In genomic region chr17:50934161-50934560, GRCh38 we compare ENCODE assay signal across 17 cellular contexts.
DNase-seq lines count a peak whose midpoint lies in the region; ATAC-seq and TF ChIP-seq lines count a peak whose summit lies in the region.
"Had no signal": no experiment of that assay in that cellular context is flagged by ENCODE, and none has a peak within 500 bp of the region (broad histone marks: within the 10 kb centered on the region; RNA-seq: fewer than 3 reads in every experiment).

No MANE protein-coding gene starts in this region.

- H3K9ac ChIP-seq in smooth muscle cell (ENCODE audit: low read depth): no peak overlapping the region

- H3K27me3 ChIP-seq in ascending aorta (no peaks in the 10 kb centered on the region), foreskin keratinocyte (no peaks in the 10 kb centered on the region), smooth muscle cell (ENCODE audit: low read depth) (no peaks in the 10 kb centered on the region)
- H3K27me3 ChIP-seq: transverse colon had no signal

- TF ChIP-seq POLR2A in lower leg skin (IDR thresholded peaks at IDR 0.05): no peak

- H3K4me3 Mint-ChIP-seq in activated naive CD8-positive, alpha-beta T cell: no peak overlapping the region
- H3K4me3 Mint-ChIP-seq in activated naive CD8-positive, alpha-beta T cell treated with anti-CD3 and anti-CD28 coated beads for 36 hours: no peak overlapping the region
- H3K4me3 Mint-ChIP-seq: activated naive CD8-positive, alpha-beta T cell treated with anti-CD3 and anti-CD28 coated beads, Interleukin-2, amount 50 U/mL, for 24 hours; IgD-negative memory B cell; stimulated activated naive CD8-positive, alpha-beta T cell treated with anti-CD3 and anti-CD28 coated beads, Interleukin-15, amount 100 ng/mL, for 72 hours had no signal

- ATAC-seq in foreskin keratinocyte: no peak
- no peak for ATAC-seq in GM19452 (IDR thresholded peaks at IDR 0.05; ENCODE audit: unreplicated experiment)
- ATAC-seq in HG03354 (IDR thresholded peaks at IDR 0.05; ENCODE audit: poor library complexity, severe bottlenecking, unreplicated experiment): no peak
- ATAC-seq: activated naive CD8-positive, alpha-beta T cell treated with anti-CD3 and anti-CD28 coated beads, Interleukin-2, amount 50 U/mL, for 24 hours; stimulated activated naive CD8-positive, alpha-beta T cell treated with anti-CD3 and anti-CD28 coated beads, Interleukin-15, amount 100 ng/mL, for 72 hours had no signal

- no peaks in the 10 kb centered on the region for H4K20me1 ChIP-seq in smooth muscle cell (ENCODE audit: low read depth)

- no peaks in the 10 kb centered on the region for H3K9me3 Mint-ChIP-seq in activated naive CD8-positive, alpha-beta T cell (ENCODE audit: low read depth)
- H3K9me3 Mint-ChIP-seq in activated naive CD8-positive, alpha-beta T cell treated with anti-CD3 and anti-CD28 coated beads for 36 hours: no peaks in the 10 kb centered on the region
- H3K9me3 Mint-ChIP-seq: activated naive CD8-positive, alpha-beta T cell treated with anti-CD3 and anti-CD28 coated beads, Interleukin-2, amount 50 U/mL, for 24 hours; activated T-helper 2 cell treated with anti-CD3 and anti-CD28 coated beads, Interferon-gamma antibody, Interleukin-2, Interleukin-4, amounts not matched to agents 10 μg/mL and 5 μg/mL and 100 μg/mL, durations not matched to agents 14 hours and 24 hours and 36 hours; IgD-negative memory B cell; stimulated activated naive CD8-positive, alpha-beta T cell treated with anti-CD3 and anti-CD28 coated beads, Interleukin-15, amount 100 ng/mL, for 72 hours had no signal

- H3K4me1 ChIP-seq in ascending aorta (peaks cover 18 to 40% of the 10 kb centered on the region in 2 donors), foreskin keratinocyte (peaks cover 11% of the 10 kb centered on the region), smooth muscle cell (ENCODE audit: low read depth) (peaks cover 16% of the 10 kb centered on the region)

- DNase-seq in activated naive CD8-positive, alpha-beta T cell treated with anti-CD3 and anti-CD28 coated beads for 36 hours: no peak
- DNase-seq in ascending aorta (ENCODE audit: low spot score in 2 of 2) (no peak), foreskin keratinocyte (no peak), smooth muscle cell (lab: John Stamatoyannopoulos, UW; ENCODE audit: unreplicated experiment) (no peak), lower leg skin (ENCODE audit: low spot score in 2 of 2) (no peak)
- DNase-seq: activated CD8-positive, alpha-beta memory T cell treated with anti-CD3 and anti-CD28 coated beads, Interleukin-2, amount 50 U/mL, for 4 hours; activated naive CD8-positive, alpha-beta T cell treated with anti-CD3 and anti-CD28 coated beads, Interleukin-2, amount 50 U/mL, for 24 hours; nucleus accumbens; stimulated activated naive CD8-positive, alpha-beta T cell treated with anti-CD3 and anti-CD28 coated beads, Interleukin-15, amount 100 ng/mL, for 72 hours; transverse colon had no signal

- no peaks in the 10 kb centered on the region for H3K79me2 ChIP-seq in smooth muscle cell (ENCODE audit: low read depth)

- H3K36me3 Mint-ChIP-seq in activated naive CD8-positive, alpha-beta T cell: no peaks in the 10 kb centered on the region
- no peaks in the 10 kb centered on the region for H3K36me3 Mint-ChIP-seq in activated naive CD8-positive, alpha-beta T cell treated with anti-CD3 and anti-CD28 coated beads for 36 hours
- H3K36me3 Mint-ChIP-seq: IgD-negative memory B cell had no signal

- H3K4me3 ChIP-seq in ascending aorta (no peak overlapping the region), smooth muscle cell (no peak overlapping the region), lower leg skin (ENCODE audit: low read depth, poor library complexity, severe bottlenecking) (no peak overlapping the region)
- H3K4me3 ChIP-seq: lung, SK-N-MC, transverse colon had no signal

- peak overlapping the region; percentile 81 to 96 for H3K27ac ChIP-seq in ascending aorta
- H3K27ac ChIP-seq in foreskin keratinocyte: peak overlapping the region; percentile 72
- H3K27ac ChIP-seq in smooth muscle cell (ENCODE audit: low read depth): peak overlapping the region; percentile 72
- H3K27ac ChIP-seq: SK-N-MC, transverse colon had no signal

- H3K4me1 Mint-ChIP-seq in activated naive CD8-positive, alpha-beta T cell (ENCODE audit: low read depth): peaks cover 23% of the 10 kb centered on the region
- H3K4me1 Mint-ChIP-seq in activated naive CD8-positive, alpha-beta T cell treated with anti-CD3 and anti-CD28 coated beads for 36 hours: peaks cover 14% of the 10 kb centered on the region

- intact Hi-C loops in ascending aorta (cut with DNase I): no loop called here
- intact Hi-C loops in lower leg skin (cut with DNase I; ENCODE audit: low total_unique reads): no loop called here

- H2AFZ ChIP-seq in smooth muscle cell (ENCODE audit: low read depth): no peak overlapping the region

- TF ChIP-seq CTCF in ascending aorta (IDR thresholded peaks at IDR 0.05): no peak
- TF ChIP-seq CTCF in foreskin keratinocyte (conservative IDR thresholded peaks at IDR 0.05): no peak
- no peak for TF ChIP-seq CTCF in smooth muscle cell (IDR thresholded peaks at IDR 0.05; ENCODE audit: borderline replicate concordance, insufficient read depth, poor library complexity, severe bottlenecking)
- TF ChIP-seq CTCF in lower leg skin (IDR thresholded peaks at IDR 0.05): no peak

- no peaks in the 10 kb centered on the region for H3K27me3 Mint-ChIP-seq in activated naive CD8-positive, alpha-beta T cell
- H3K27me3 Mint-ChIP-seq in activated naive CD8-positive, alpha-beta T cell treated with anti-CD3 and anti-CD28 coated beads for 36 hours: no peaks in the 10 kb centered on the region
- H3K27me3 Mint-ChIP-seq: stimulated activated naive CD8-positive, alpha-beta T cell treated with anti-CD3 and anti-CD28 coated beads, Interleukin-15, amount 100 ng/mL, for 72 hours had no signal

- H3K4me2 ChIP-seq in smooth muscle cell: no peak overlapping the region

- H3K27ac Mint-ChIP-seq in activated naive CD8-positive, alpha-beta T cell: peak overlapping the region; percentile 58
- no peak overlapping the region for H3K27ac Mint-ChIP-seq in activated naive CD8-positive, alpha-beta T cell treated with anti-CD3 and anti-CD28 coated beads for 36 hours
- H3K27ac Mint-ChIP-seq: activated naive CD8-positive, alpha-beta T cell treated with anti-CD3 and anti-CD28 coated beads, Interleukin-2, amount 50 U/mL, for 24 hours; activated T-helper 2 cell treated with anti-CD3 and anti-CD28 coated beads, Interferon-gamma antibody, Interleukin-2, Interleukin-4, amounts not matched to agents 10 μg/mL and 5 μg/mL and 100 μg/mL, durations not matched to agents 14 hours and 24 hours and 36 hours had no signal

- 90% methylated on average over 4 of the region's 4 CpGs for WGBS in smooth muscle cell (ENCODE audit: low lambda C conversion rate)
- WGBS in lower leg skin, 2 donors: 82 to 89% methylated on average over 4 of the region's 4 CpGs

- no peaks in the 10 kb centered on the region for H3K36me3 ChIP-seq in ascending aorta
- no peaks in the 10 kb centered on the region for H3K36me3 ChIP-seq in smooth muscle cell (ENCODE audit: low read depth)
- H3K36me3 ChIP-seq: transverse colon had no signal

- no peaks in the 10 kb centered on the region for H3K9me3 ChIP-seq in ascending aorta
- H3K9me3 ChIP-seq in smooth muscle cell (replicated peaks; ENCODE audit: low read depth): no peaks in the 10 kb centered on the region
- H3K9me3 ChIP-seq: transverse colon had no signal

- peaks cover 6% of the 10 kb centered on the region for H3F3A ChIP-seq in smooth muscle cell (ENCODE audit: low read depth)
